ENCODE assay signal across 15 cellular contexts in the genomic region with DNA sequence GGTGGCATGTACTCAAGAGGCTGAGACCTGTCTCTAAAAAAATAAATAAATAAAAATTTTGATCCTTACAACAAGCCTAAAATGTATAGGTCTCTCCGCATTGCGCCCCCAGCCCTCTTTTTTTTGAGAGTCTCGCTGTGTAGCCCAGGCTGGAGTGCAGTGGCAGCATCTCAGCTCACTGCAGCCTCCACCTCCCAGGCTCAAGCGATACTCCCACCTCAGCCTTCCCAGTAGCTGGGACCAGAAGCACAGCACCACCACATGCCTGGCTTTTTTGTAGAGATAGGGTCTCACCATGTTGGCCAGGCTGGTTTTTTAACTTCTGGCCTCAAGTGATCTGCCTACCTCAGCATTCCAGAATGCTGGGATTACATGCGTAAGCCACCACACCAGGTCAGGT. TPM values are rescaled to one million over a fixed set of nuclear protein-coding genes. Genes with fewer than 3 reads are reported as not detected.
"Had no signal": no experiment of that assay in that cellular context is flagged by ENCODE, and none has a peak within 500 bp of the region (broad histone marks: within the 10 kb centered on the region; RNA-seq: fewer than 3 reads in every experiment).

No MANE protein-coding gene starts in this region.

- H3K9me3 ChIP-seq: ascending aorta, testis had no signal

- H3K9me3 Mint-ChIP-seq: natural killer cell had no signal

- H3K4me3 ChIP-seq: ascending aorta, lung, smooth muscle cell, testis had no signal

- ATAC-seq: left colon, natural killer cell, right cardiac atrium, SK-N-SH treated with all-trans-retinoic acid at 6 μM for 48 hours had no signal

- H3K36me3 ChIP-seq: ascending aorta had no signal

- H3K4me3 Mint-ChIP-seq: natural killer cell had no signal

- H3K27ac ChIP-seq: ascending aorta, testis had no signal

- H3K27me3 ChIP-seq: ascending aorta, testis had no signal

- H3K36me3 Mint-ChIP-seq: natural killer cell had no signal

- DNase-seq: foreskin melanocyte; head of caudate nucleus; left colon; natural killer cell; right cardiac atrium; Right ventricle myocardium superior; stimulated activated naive CD4-positive, alpha-beta T cell treated with Interleukin-2 at 50 U/mL for 16 hours; testis had no signal

- H3K27ac Mint-ChIP-seq: natural killer cell had no signal

- H3K4me1 ChIP-seq: ascending aorta, testis had no signal

RNA-seq across cellular contexts. Expression of gene GARIN3, which starts 2.2 kb away (rescaled TPM):
- total RNA-seq: ascending aorta, left colon, lung, mononuclear cell, natural killer cell, posterior vena cava, right cardiac atrium, Right ventricle myocardium superior, smooth muscle cell, ureter had no signal
- polyA plus RNA-seq: lung, right cardiac atrium, smooth muscle cell had no signal
